ENCODE assay signal across 15 cellular contexts in the genomic region with DNA sequence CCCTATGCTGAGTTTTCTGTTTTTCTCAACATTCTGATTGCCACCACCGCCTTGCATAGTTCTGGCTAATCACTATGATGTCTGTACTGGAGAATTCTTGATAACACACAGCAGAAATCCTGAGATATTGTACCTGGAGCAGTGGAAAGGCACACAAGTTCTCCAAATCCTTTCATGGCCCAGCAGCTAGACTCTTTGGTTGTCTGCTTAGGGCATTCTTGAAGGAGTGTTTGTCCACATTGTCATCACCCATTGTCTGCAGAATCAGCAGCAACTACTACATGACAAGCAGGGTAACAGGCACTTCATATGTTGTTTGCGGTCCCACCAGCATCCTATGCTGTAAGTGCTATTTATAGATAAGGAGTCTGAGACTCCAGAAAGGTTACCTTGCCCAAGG.
DNase-seq lines count a peak whose midpoint lies in the region; ATAC-seq and TF ChIP-seq lines count a peak whose summit lies in the region.
"Had no signal": no experiment of that assay in that cellular context is flagged by ENCODE, and none has a peak within 500 bp of the region (broad histone marks: within the 10 kb centered on the region; RNA-seq: fewer than 3 reads in every experiment).

No MANE protein-coding gene starts in this region.

- H3K9me3 Mint-ChIP-seq in activated T-helper 17 cell treated with anti-CD3 and anti-CD28 coated beads, Interleukin-2, amount 50 U/mL, for 72 hours, result no peaks in the 10 kb centered on the region
- H3K9me3 Mint-ChIP-seq: CD8-positive, alpha-beta T cell had no signal

- no peak for TF ChIP-seq EP300 in sigmoid colon (IDR thresholded peaks at IDR 0.05)

- POLR2A ChIA-PET in OCI-LY7 (lab: Charles Lee), result interaction anchor here (1.4 to 5.3 kb wide), 2 partner anchors 8 to 12 kb away, joined by 5 to 41 read pairs; no protein-coding TSS in a partner anchor

- H3K4me1 ChIP-seq in heart left ventricle, result peaks cover 6 to 86% (median 74%) of the 10 kb centered on the region in 12 donors
- peaks cover 0 to 97% (median 81%) of the 10 kb centered on the region in 4 donors for H3K4me1 ChIP-seq in sigmoid colon
- H3K4me1 ChIP-seq in vagina, result peaks cover 84% of the 10 kb centered on the region
- peaks cover 50% of the 10 kb centered on the region for H3K4me1 ChIP-seq in OCI-LY7 (ENCODE audit: insufficient read depth, low read length, poor library complexity, severe bottlenecking)

- no peak overlapping the region for H2AFZ ChIP-seq in OCI-LY7 (ENCODE audit: low read length)
- H2AFZ ChIP-seq: PC-9 had no signal

- H3K27me3 ChIP-seq in heart left ventricle (no peaks in the 10 kb centered on the region), dorsolateral prefrontal cortex (no peaks in the 10 kb centered on the region), sigmoid colon (no peaks in the 10 kb centered on the region), vagina (no peaks in the 10 kb centered on the region)

- no TSS peak for BruUV-seq in OCI-LY7 (replicated peaks; lab: Mats Ljungman, UMichigan)

- intact Hi-C loops in heart left ventricle (cut with DNase I) (loop anchor here in 4 of 10 donors (5.0 to 10.0 kb wide), 3 partner anchors 55 to 183 kb away; no protein-coding TSS in a partner anchor), Right ventricle myocardium superior (cut with DNase I) (loop anchor here (10.0 kb wide), 1 partner anchor 123 kb away; no protein-coding TSS in a partner anchor), dorsolateral prefrontal cortex (cut with DNase I) (no loop called here), sigmoid colon (cut with DNase I) (no loop called here), vagina (cut with DNase I) (no loop called here), OCI-LY7 (cut with micrococcal nuclease; ENCODE audit: unreplicated experiment) (no loop called here)

- peaks cover 2% of the 10 kb centered on the region for H3K4me1 Mint-ChIP-seq in activated T-helper 17 cell treated with anti-CD3 and anti-CD28 coated beads, Interleukin-2, amount 50 U/mL, for 72 hours

- H3K36me3 Mint-ChIP-seq in activated T-helper 17 cell treated with anti-CD3 and anti-CD28 coated beads, Interleukin-2, amount 50 U/mL, for 72 hours (ENCODE audit: low read depth), result peaks cover 11% of the 10 kb centered on the region

- H3K27me3 Mint-ChIP-seq in activated T-helper 17 cell treated with anti-CD3 and anti-CD28 coated beads, Interleukin-2, amount 50 U/mL, for 72 hours, result no peaks in the 10 kb centered on the region

- WGBS in heart left ventricle, 4 donors, result 51 to 66% (median 59%) methylated on average over 2 of the region's 2 CpGs
- WGBS in sigmoid colon, 2 donors, result 97 to 98% methylated on average over 2 of the region's 2 CpGs

- H4K20me1 ChIP-seq in OCI-LY7 (ENCODE audit: insufficient read depth, low read length), result no peaks in the 10 kb centered on the region

- H3K27ac ChIP-seq in heart left ventricle (peak overlapping the region in 11 of 12 donors; percentile 29 to 90 (median 76)), dorsolateral prefrontal cortex (peak overlapping the region in 31 of 59 donors; percentile 7 to 87 (median 49)), sigmoid colon (peak overlapping the region; percentile 59 to 77 (median 71)), vagina (peak overlapping the region; percentile 53), OCI-LY7 (ENCODE audit: low read depth, low read length, poor library complexity, severe bottlenecking) (no peak overlapping the region)
- H3K27ac ChIP-seq: HL-60, PC-9 had no signal

- H3K9me2 ChIP-seq in OCI-LY7 (ENCODE audit: insufficient read depth, low read length), result no peaks in the 10 kb centered on the region

- DNase-seq in heart left ventricle (no peak), Right ventricle myocardium superior (no peak), dorsolateral prefrontal cortex (no peak), sigmoid colon (no peak), vagina (ENCODE audit: extremely low spot score in 2 of 2) (no peak), OCI-LY7 (ENCODE audit: low spot score) (no peak), C1 segment of cervical spinal cord (lab: John Stamatoyannopoulos, UW) (no peak)
- DNase-seq: CD8-positive, alpha-beta T cell; NCI-H1417 treated with DMSO at 0.1 percent for 48 hours; NCI-H1930; NCI-H748 treated with DMSO at 0.1 percent for 48 hours; PC-9 had no signal

- no peaks in the 10 kb centered on the region for H3K9me3 ChIP-seq in heart left ventricle
- H3K9me3 ChIP-seq in sigmoid colon, result no peaks in the 10 kb centered on the region
- no peaks in the 10 kb centered on the region for H3K9me3 ChIP-seq in vagina
- no peaks in the 10 kb centered on the region for H3K9me3 ChIP-seq in OCI-LY7 (ENCODE audit: low read length)

- 0 out of 2 replicates have a peak, but pooled peaks cover 7% of the 10 kb centered on the region for H3K79me2 ChIP-seq in OCI-LY7 (ENCODE audit: insufficient read depth, low read depth, low read length)

- ATAC-seq in heart left ventricle (peak in 2 of 4 donors; percentile 12 to 47), Right ventricle myocardium superior (ENCODE audit: poor library complexity) (no peak)
- no peak for ATAC-seq in activated T-helper 17 cell treated with anti-CD3 and anti-CD28 coated beads, Interleukin-2, amount 50 U/mL, for 72 hours (replicated peaks)
- ATAC-seq: CD8-positive, alpha-beta T cell; K562 had no signal

- H3K4me3 Mint-ChIP-seq in activated T-helper 17 cell treated with anti-CD3 and anti-CD28 coated beads, Interleukin-2, amount 50 U/mL, for 72 hours, result no peak overlapping the region
- H3K4me3 Mint-ChIP-seq: CD8-positive, alpha-beta T cell had no signal

- no peak overlapping the region for H3K4me2 ChIP-seq in OCI-LY7 (ENCODE audit: low read length)
- H3K4me2 ChIP-seq: PC-9 had no signal

- H3K4me3 ChIP-seq in heart left ventricle (no peak overlapping the region), dorsolateral prefrontal cortex (no peak overlapping the region), sigmoid colon (no peak overlapping the region), vagina (no peak overlapping the region), OCI-LY7 (ENCODE audit: low read depth, low read length, poor library complexity, severe bottlenecking) (no peak overlapping the region)
- H3K4me3 ChIP-seq: K562, PC-9 had no signal

- H3K36me3 ChIP-seq in heart left ventricle (peaks cover 0 to 3% (median 0%) of the 10 kb centered on the region in 9 donors), sigmoid colon (no peaks in the 10 kb centered on the region), vagina (no peaks in the 10 kb centered on the region), OCI-LY7 (ENCODE audit: insufficient read depth, low read length) (peaks cover 43% of the 10 kb centered on the region)

- no peak for TF ChIP-seq CTCF in heart left ventricle (IDR thresholded peaks at IDR 0.05)
- TF ChIP-seq CTCF in dorsolateral prefrontal cortex (IDR thresholded peaks at IDR 0.05 in 54 of 56, conservative IDR thresholded peaks at IDR 0.05 in 2 of 56; ENCODE audit: low read depth in 1 of 56, partially characterized antibody in 56 of 56), result no peak
- no peak for TF ChIP-seq CTCF in sigmoid colon (IDR thresholded peaks at IDR 0.05)
- TF ChIP-seq CTCF in vagina (IDR thresholded peaks at IDR 0.05), result no peak
- no peak for TF ChIP-seq CTCF in OCI-LY7 (conservative IDR thresholded peaks at IDR 0.05; ENCODE audit: low read length)

- TF ChIP-seq POLR2A in heart left ventricle (IDR thresholded peaks at IDR 0.05) (no peak), sigmoid colon (IDR thresholded peaks at IDR 0.05) (no peak), vagina (IDR thresholded peaks at IDR 0.05) (no peak)

- CTCF ChIA-PET in OCI-LY7 (lab: Charles Lee; ENCODE audit: unreplicated experiment), result no interaction called here

- H3K27ac Mint-ChIP-seq in activated T-helper 17 cell treated with anti-CD3 and anti-CD28 coated beads, Interleukin-2, amount 50 U/mL, for 72 hours, result no peak overlapping the region
- H3K27ac Mint-ChIP-seq: CD8-positive, alpha-beta T cell had no signal
